Comparison of ENCODE assay signal across 32 cellular contexts in genomic region chr5:131459216-131459615, GRCh38.
"Had no signal": no experiment of that assay in that cellular context is flagged by ENCODE, and none has a peak within 500 bp of the region (broad histone marks: within the 10 kb centered on the region; RNA-seq: fewer than 3 reads in every experiment).

No MANE protein-coding gene starts in this region.

- H3K27ac ChIP-seq: coronary artery, gastrocnemius medialis, heart left ventricle, hepatocyte, neutrophil, pancreas, right atrium auricular region, suprapubic skin, transverse colon, upper lobe of right lung, uterus had no signal

- H3K4me3 ChIP-seq: coronary artery, esophagus squamous epithelium, gastrocnemius medialis, heart left ventricle, hepatocyte, lung, pancreas, right atrium auricular region, smooth muscle cell, suprapubic skin, transverse colon, upper lobe of right lung, uterus had no signal

- H3K27me3 ChIP-seq: esophagus squamous epithelium, gastrocnemius medialis, heart left ventricle, hepatocyte, neutrophil, pancreas, right atrium auricular region, suprapubic skin, transverse colon, upper lobe of right lung, uterus had no signal

- H3K4me2 ChIP-seq: hepatocyte, smooth muscle cell had no signal

- H3K9me3 ChIP-seq: esophagus squamous epithelium, gastrocnemius medialis, heart left ventricle, neutrophil, pancreas, right atrium auricular region, suprapubic skin, transverse colon, upper lobe of right lung, uterus had no signal

- H3K4me1 Mint-ChIP-seq: memory B cell, neural crest cell had no signal

- H3K27ac Mint-ChIP-seq: natural killer cell treated with Interleukin-12 subunit alpha and Interleukin-12 subunit beta and Interleukin-15 and Interleukin-18, amount 100 ng/mL, for 72 hours; progenitor cell of endocrine pancreas had no signal

- H3K36me3 ChIP-seq: uterus had no signal

- H3K79me2 ChIP-seq: hepatocyte had no signal

- DNase-seq: dermis blood vessel endothelial cell; effector memory CD4-positive, alpha-beta T cell; erythroblast; esophagus squamous epithelium; foreskin fibroblast; gastrocnemius medialis; heart left ventricle; kidney; pancreas; stimulated activated CD4-positive, alpha-beta T cell treated with anti-CD3 and anti-CD28 coated beads, Interleukin-12 subunit alpha, Interleukin-12 subunit beta, amount 100 ng/mL, for 4 hours; stimulated activated CD4-positive, alpha-beta T cell treated with anti-CD3 and anti-CD28 coated beads, Interleukin-1b, Interleukin-23, amount 100 ng/mL, for 48 hours; stimulated activated CD4-positive, alpha-beta T cell treated with anti-CD3 and anti-CD28 coated beads, Interleukin-4, amount 100 ng/mL, for 1 hour; stimulated activated CD8-positive, alpha-beta memory T cell treated with anti-CD3 and anti-CD28 coated beads, Interleukin-4, amount 100 ng/mL, for 48 hours; stimulated activated naive CD4-positive, alpha-beta T cell; stimulated activated naive CD8-positive, alpha-beta T cell treated with anti-CD3 and anti-CD28 coated beads, Interleukin-15, amount 100 ng/mL, for 72 hours; transverse colon; upper lobe of right lung; uterus had no signal

- FAIRE-seq: endometrium had no signal

- H3K4me1 ChIP-seq: esophagus squamous epithelium, gastrocnemius medialis, pancreas, transverse colon, uterus had no signal

- H2AFZ ChIP-seq: hepatocyte had no signal

- H3K27me3 Mint-ChIP-seq: memory B cell; natural killer cell treated with Interleukin-12 subunit alpha and Interleukin-12 subunit beta and Interleukin-15 and Interleukin-18, amount 100 ng/mL, for 72 hours; progenitor cell of endocrine pancreas; stimulated activated naive CD8-positive, alpha-beta T cell treated with anti-CD3 and anti-CD28 coated beads, Interleukin-15, amount 100 ng/mL, for 72 hours had no signal

- ATAC-seq: gastrocnemius medialis; heart left ventricle; left lobe of liver; natural killer cell treated with Interleukin-12 subunit alpha and Interleukin-12 subunit beta and Interleukin-15 and Interleukin-18, amount 100 ng/mL, for 72 hours; pancreas; sciatic nerve; stimulated activated naive CD8-positive, alpha-beta T cell treated with anti-CD3 and anti-CD28 coated beads, Interleukin-15, amount 100 ng/mL, for 72 hours; upper lobe of right lung had no signal

- H3K4me3 Mint-ChIP-seq: memory B cell; natural killer cell treated with Interleukin-12 subunit alpha and Interleukin-12 subunit beta and Interleukin-15 and Interleukin-18, amount 100 ng/mL, for 72 hours; neural crest cell; stimulated activated naive CD8-positive, alpha-beta T cell treated with anti-CD3 and anti-CD28 coated beads, Interleukin-15, amount 100 ng/mL, for 72 hours had no signal

- H3K9me3 Mint-ChIP-seq: memory B cell; natural killer cell treated with Interleukin-12 subunit alpha and Interleukin-12 subunit beta and Interleukin-15 and Interleukin-18, amount 100 ng/mL, for 72 hours; neural crest cell had no signal
